In the genomic region with DNA sequence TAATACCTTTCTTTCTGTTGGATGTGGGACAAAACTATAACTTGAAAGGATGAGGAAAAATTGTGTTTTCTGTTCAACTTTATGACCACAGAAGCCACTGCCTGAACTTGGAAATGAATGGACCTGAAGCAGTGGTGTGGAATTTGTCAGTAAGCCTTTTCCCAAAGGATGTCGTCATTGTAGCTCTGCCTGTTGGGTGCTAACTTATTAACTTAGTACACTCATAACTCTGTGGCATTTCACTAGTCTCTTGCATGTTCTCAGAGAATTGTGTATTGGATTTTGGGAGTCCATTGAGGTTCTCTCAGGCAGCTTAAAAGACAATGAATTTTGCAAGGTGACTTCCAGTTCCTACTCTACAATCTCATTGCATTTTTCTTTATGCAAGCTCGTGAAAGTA, we compare ENCODE assay signal across 27 cellular contexts. TPM values are rescaled to one million over a fixed set of nuclear protein-coding genes. Genes with fewer than 3 reads are reported as not detected.
DNase-seq lines count a peak whose midpoint lies in the region; ATAC-seq, FAIRE-seq and TF ChIP-seq lines count a peak whose summit lies in the region.
"Had no signal": no experiment of that assay in that cellular context is flagged by ENCODE, and none has a peak within 500 bp of the region (broad histone marks: within the 10 kb centered on the region; RNA-seq: fewer than 3 reads in every experiment).

No MANE protein-coding gene starts in this region.

- H3K4me3 Mint-ChIP-seq in MCF 10A (ENCODE audit: unreplicated experiment), result no peak overlapping the region
- no peak overlapping the region for H3K4me3 Mint-ChIP-seq in astrocyte (ENCODE audit: unreplicated experiment)
- H3K4me3 Mint-ChIP-seq in naive thymus-derived CD8-positive, alpha-beta T cell, result no peak overlapping the region
- H3K4me3 Mint-ChIP-seq: activated CD8-positive, alpha-beta T cell treated with anti-CD3 and anti-CD28 coated beads for 36 hours; neural crest cell; stimulated activated naive CD8-positive, alpha-beta T cell treated with anti-CD3 and anti-CD28 coated beads, Interleukin-15, Interleukin-2, amounts not matched to agents 100 ng/mL and 50 ng/mL, for 24 hours; WTC11 had no signal

- no peak overlapping the region for H3K4me2 ChIP-seq in astrocyte (ENCODE audit: low read length)

- no peak for TF ChIP-seq CTCF in MCF 10A (IDR thresholded peaks at IDR 0.05; ENCODE audit: unreplicated experiment)
- no peak for TF ChIP-seq CTCF in breast epithelium (IDR thresholded peaks at IDR 0.05)
- TF ChIP-seq CTCF in astrocyte (IDR thresholded peaks at IDR 0.05; ENCODE audit: insufficient read depth, low read depth, low read length), result no peak
- TF ChIP-seq CTCF in heart right ventricle (IDR thresholded peaks at IDR 0.05), result no peak

- no peak overlapping the region for H2AFZ ChIP-seq in astrocyte (ENCODE audit: low read depth, low read length)

- H3K4me1 Mint-ChIP-seq in MCF 10A (ENCODE audit: insufficient read depth, unreplicated experiment) (peaks cover 21% of the 10 kb centered on the region), astrocyte (ENCODE audit: low read depth, unreplicated experiment) (peaks cover 2% of the 10 kb centered on the region)
- no peaks in the 10 kb centered on the region for H3K4me1 Mint-ChIP-seq in naive thymus-derived CD8-positive, alpha-beta T cell
- H3K4me1 Mint-ChIP-seq: neural crest cell, WTC11 had no signal

- H3K27ac ChIP-seq in breast epithelium, result no peak overlapping the region
- H3K27ac ChIP-seq in astrocyte (ENCODE audit: low read depth, low read length), result no peak overlapping the region
- H3K27ac ChIP-seq in heart right ventricle, result no peak overlapping the region
- H3K27ac ChIP-seq: 22Rv1, HL-60, left ventricle myocardium inferior, prostate gland, SJSA1 had no signal

- no TSS peak for BruUV-seq in MCF 10A (replicated peaks; lab: Mats Ljungman, UMichigan)

- POLR2A ChIA-PET in MCF 10A (lab: Yijun Ruan, JAX), result interaction anchor here (0.5 to 5.5 kb wide), 10 partner anchors 8 to 678 kb away, joined by 3 to 54 read pairs (median 14); no protein-coding TSS in a partner anchor
- POLR2A ChIA-PET in naive thymus-derived CD8-positive, alpha-beta T cell (lab: Charles Lee), result no interaction called here

- H3K9me3 ChIP-seq in breast epithelium (no peaks in the 10 kb centered on the region), astrocyte (ENCODE audit: insufficient read depth, low read depth, low read length) (no peaks in the 10 kb centered on the region), heart right ventricle (no peaks in the 10 kb centered on the region)
- H3K9me3 ChIP-seq: left ventricle myocardium inferior, mucosa of descending colon, prostate gland, SJSA1 had no signal

- no peak overlapping the region for H3K9ac ChIP-seq in astrocyte (ENCODE audit: low read length)

- H3K27me3 Mint-ChIP-seq in MCF 10A (ENCODE audit: insufficient read depth, unreplicated experiment) (no peaks in the 10 kb centered on the region), astrocyte (ENCODE audit: low read depth, unreplicated experiment) (no peaks in the 10 kb centered on the region)
- peaks cover 0 to 3% (median 0%) of the 10 kb centered on the region in 5 donors for H3K27me3 Mint-ChIP-seq in naive thymus-derived CD8-positive, alpha-beta T cell
- H3K27me3 Mint-ChIP-seq: activated CD8-positive, alpha-beta T cell treated with anti-CD3 and anti-CD28 coated beads for 36 hours; stimulated activated naive CD8-positive, alpha-beta T cell treated with anti-CD3 and anti-CD28 coated beads, Interleukin-15, Interleukin-2, amounts not matched to agents 100 ng/mL and 50 ng/mL, for 24 hours had no signal

- WGBS in heart right ventricle, 2 donors, result 78 to 83% methylated on average over 2 of the region's 2 CpGs

- H3K27me3 ChIP-seq in breast epithelium (no peaks in the 10 kb centered on the region), astrocyte (ENCODE audit: insufficient read depth, low read length) (no peaks in the 10 kb centered on the region), heart right ventricle (no peaks in the 10 kb centered on the region)
- H3K27me3 ChIP-seq: SJSA1 had no signal

- H3K9me3 Mint-ChIP-seq in MCF 10A (ENCODE audit: unreplicated experiment) (no peaks in the 10 kb centered on the region), astrocyte (ENCODE audit: unreplicated experiment) (no peaks in the 10 kb centered on the region)
- H3K9me3 Mint-ChIP-seq in naive thymus-derived CD8-positive, alpha-beta T cell, result peaks cover 0 to 4% (median 0%) of the 10 kb centered on the region in 9 donors
- H3K9me3 Mint-ChIP-seq: activated CD8-positive, alpha-beta T cell treated with anti-CD3 and anti-CD28 coated beads for 36 hours; stimulated activated naive CD8-positive, alpha-beta T cell treated with anti-CD3 and anti-CD28 coated beads, Interleukin-15, Interleukin-2, amounts not matched to agents 100 ng/mL and 50 ng/mL, for 24 hours had no signal

- H4K20me1 ChIP-seq in astrocyte (ENCODE audit: insufficient read depth, low read length), result no peaks in the 10 kb centered on the region

- peak; percentile 44 for DNase-seq in MCF 10A (ENCODE audit: unreplicated experiment)
- DNase-seq in breast epithelium (ENCODE audit: low spot score in 2 of 2), result no peak
- peak; percentile 68 for DNase-seq in astrocyte (ENCODE audit: low read depth)
- DNase-seq in glomerular visceral epithelial cell (ENCODE audit: extremely low spot score), result peak; percentile 81
- DNase-seq in heart right ventricle, result no peak
- no peak for DNase-seq in naive thymus-derived CD8-positive, alpha-beta T cell
- no peak for DNase-seq in NCI-H1092 (lab: John Stamatoyannopoulos, UW)
- DNase-seq: activated CD8-positive, alpha-beta T cell treated with anti-CD3 and anti-CD28 coated beads for 36 hours; COR-L47; left ventricle myocardium inferior; mucosa of descending colon; MV-4-11; NCI-H187 treated with DMSO at 0.1 percent for 48 hours; small intestine; stimulated activated CD4-positive, alpha-beta T cell treated with anti-CD3 and anti-CD28 coated beads, Interleukin-4, amount 100 ng/mL, for 1 hour; trophoblast cell had no signal

- no peaks in the 10 kb centered on the region for H3K79me2 ChIP-seq in astrocyte (ENCODE audit: insufficient read depth, low read length)

- intact Hi-C loops in MCF 10A (cut with micrococcal nuclease), result no loop called here
- intact Hi-C loops in breast epithelium (cut with DNase I; ENCODE audit: low total_unique reads), result loop anchor here (10.0 kb wide), 1 partner anchor 473 kb away; no protein-coding TSS in a partner anchor
- intact Hi-C loops in heart right ventricle (cut with DNase I), result no loop called here

- peak; percentile 64 for FAIRE-seq in astrocyte (lab: Jason Lieb, UNC)
- FAIRE-seq: G401.6, small intestine had no signal

- H3K36me3 Mint-ChIP-seq in MCF 10A (ENCODE audit: insufficient read depth, unreplicated experiment), result no peaks in the 10 kb centered on the region
- no peaks in the 10 kb centered on the region for H3K36me3 Mint-ChIP-seq in astrocyte (ENCODE audit: low read depth, unreplicated experiment)
- H3K36me3 Mint-ChIP-seq in naive thymus-derived CD8-positive, alpha-beta T cell, result no peaks in the 10 kb centered on the region
- H3K36me3 Mint-ChIP-seq: WTC11 had no signal

- H3K27ac Mint-ChIP-seq in MCF 10A (ENCODE audit: low read depth, unreplicated experiment) (no peak overlapping the region), astrocyte (ENCODE audit: unreplicated experiment) (no peak overlapping the region)
- no peak overlapping the region for H3K27ac Mint-ChIP-seq in naive thymus-derived CD8-positive, alpha-beta T cell
- H3K27ac Mint-ChIP-seq: activated CD8-positive, alpha-beta T cell treated with anti-CD3 and anti-CD28 coated beads for 36 hours; stimulated activated naive CD8-positive, alpha-beta T cell treated with anti-CD3 and anti-CD28 coated beads, Interleukin-15, Interleukin-2, amounts not matched to agents 100 ng/mL and 50 ng/mL, for 24 hours; WTC11 had no signal

- H3K4me3 ChIP-seq in breast epithelium, result no peak overlapping the region
- no peak overlapping the region for H3K4me3 ChIP-seq in astrocyte (ENCODE audit: insufficient read depth, low read depth, low read length)
- no peak overlapping the region for H3K4me3 ChIP-seq in heart right ventricle
- H3K4me3 ChIP-seq: left ventricle myocardium inferior, mucosa of descending colon, prostate gland, SJSA1 had no signal

- H3K4me1 ChIP-seq in breast epithelium (no peaks in the 10 kb centered on the region), astrocyte (ENCODE audit: insufficient read depth, low read length) (no peaks in the 10 kb centered on the region), heart right ventricle (no peaks in the 10 kb centered on the region)
- H3K4me1 ChIP-seq: left ventricle myocardium inferior, prostate gland, SJSA1 had no signal

- CTCF ChIA-PET in MCF 10A (lab: Yijun Ruan, JAX), result interaction anchor here (0.6 to 5.8 kb wide), 9 partner anchors 12 to 909 kb away, joined by 3 to 68 read pairs (median 4); no protein-coding TSS in a partner anchor

- no peak for ATAC-seq in heart right ventricle
- no peak for ATAC-seq in GM21786 (IDR thresholded peaks at IDR 0.05; ENCODE audit: unreplicated experiment)
- ATAC-seq in naive thymus-derived CD8-positive, alpha-beta T cell, result no peak
- ATAC-seq: activated CD8-positive, alpha-beta T cell treated with anti-CD3 and anti-CD28 coated beads for 36 hours; mucosa of descending colon; WTC11 had no signal

- no peak for TF ChIP-seq POLR2A in breast epithelium (IDR thresholded peaks at IDR 0.05)

- H3K36me3 ChIP-seq in breast epithelium (no peaks in the 10 kb centered on the region), astrocyte (ENCODE audit: insufficient read depth, low read length) (no peaks in the 10 kb centered on the region), heart right ventricle (no peaks in the 10 kb centered on the region)
- H3K36me3 ChIP-seq: left ventricle myocardium inferior, prostate gland, SJSA1 had no signal

RNA-seq across cellular contexts. Expression of a gene that starts 49.6 kb away (rescaled TPM):
- 2.9 and 5.7 TPM in 2 replicates for total RNA-seq in MCF 10A (2022)
- total RNA-seq in breast epithelium, result 10 to 100 TPM; 12.1 to 23.6 (median 12.5) TPM
- total RNA-seq in astrocyte, result 0.16 TPM in 1 of 2 replicates, not detected in the other
- under 1 TPM in 5 of 10 donors, not detected in 5; 0.26 to 0.79 (median 0.27) TPM for total RNA-seq in heart right ventricle
- under 1 TPM; 0.06 to 0.15 TPM for polyA plus RNA-seq in heart right ventricle
- not detected for total RNA-seq in naive thymus-derived CD8-positive, alpha-beta T cell
- polyA plus RNA-seq in naive thymus-derived CD8-positive, alpha-beta T cell, result not detected
- total RNA-seq: activated CD8-positive, alpha-beta T cell treated with anti-CD3 and anti-CD28 coated beads for 36 hours; glomerular endothelial cell; SJSA1; T-helper 2 cell treated with Interferon-gamma antibody and Interleukin-4, amounts not matched to agents 100 ng/mL and 5 ng/mL, for 36 hours had no signal

Comparison
In these comparisons a context has a peak if more than half of its experiments do, and no peak if none do; other contexts are left out.
1. DNase-seq: peak in MCF 10A (single experiment), astrocyte (single experiment) and glomerular visceral epithelial cell (single experiment); none in breast epithelium (0 of 2), heart right ventricle (0 of 2), naive thymus-derived CD8-positive, alpha-beta T cell (0 of 10) and NCI-H1092 (single experiment).